Comparison of ENCODE assay signal across 8 cellular contexts in the genomic region with DNA sequence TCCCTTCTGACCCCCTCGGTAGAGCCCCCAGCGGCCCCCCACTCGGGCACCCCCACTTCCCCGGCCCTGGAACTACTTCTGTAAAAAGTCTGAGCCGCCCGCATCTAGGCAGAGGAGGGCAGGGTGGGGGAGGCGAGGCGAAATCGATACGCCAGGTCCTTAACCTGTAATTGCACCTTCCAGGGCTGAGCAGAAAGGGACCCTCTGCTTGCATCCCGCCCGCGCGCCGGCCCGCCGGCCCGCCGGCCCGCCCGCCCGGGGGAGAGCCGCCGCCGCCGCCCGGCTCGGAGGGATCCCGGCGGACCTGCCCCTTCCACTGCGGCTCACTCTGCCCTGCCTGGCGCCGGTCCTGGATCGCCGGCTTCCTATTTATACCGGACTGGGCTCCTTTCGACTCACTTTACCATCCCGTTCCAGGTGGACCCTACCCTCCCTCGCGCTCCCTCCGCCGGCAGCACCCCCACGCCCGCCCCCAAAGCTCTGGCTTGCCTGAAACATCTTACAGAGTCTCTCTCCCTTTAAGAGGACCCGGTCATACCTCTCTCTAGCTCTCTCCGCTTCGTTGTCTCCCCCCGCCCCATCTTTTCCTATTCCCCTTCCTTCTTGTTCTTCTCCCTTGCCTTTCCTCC.
DNase-seq lines count a peak whose midpoint lies in the region; ATAC-seq and TF ChIP-seq lines count a peak whose summit lies in the region.
"Had no signal": no experiment of that assay in that cellular context is flagged by ENCODE, and none has a peak within 500 bp of the region (broad histone marks: within the 10 kb centered on the region; RNA-seq: fewer than 3 reads in every experiment).

No MANE protein-coding gene starts in this region.

- H3K4me1 ChIP-seq in iPS-20b (ENCODE audit: insufficient read depth, low read length), result peaks cover 30% of the 10 kb centered on the region

- H3K4me1 Mint-ChIP-seq in stimulated activated naive CD8-positive, alpha-beta T cell treated with anti-CD3 and anti-CD28 coated beads, Interleukin-15, Interleukin-2, amounts not matched to agents 100 ng/mL and 50 ng/mL, for 24 hours (ENCODE audit: low read depth), result peaks cover 5% of the 10 kb centered on the region

- ATAC-seq in HG03432 (IDR thresholded peaks at IDR 0.05; ENCODE audit: unreplicated experiment) (peak; percentile 30), SK-N-SH treated with all-trans-retinoic acid at 6 μM for 48 hours (peak; percentile 44), HG02938 (IDR thresholded peaks at IDR 0.05; ENCODE audit: unreplicated experiment) (no peak), GM18907 (IDR thresholded peaks at IDR 0.05; ENCODE audit: unreplicated experiment) (no peak)

- no peak overlapping the region for H3K27ac Mint-ChIP-seq in stimulated activated naive CD8-positive, alpha-beta T cell treated with anti-CD3 and anti-CD28 coated beads, Interleukin-15, Interleukin-2, amounts not matched to agents 100 ng/mL and 50 ng/mL, for 24 hours
- H3K27ac Mint-ChIP-seq: activated naive CD8-positive, alpha-beta T cell treated with anti-CD3 and anti-CD28 coated beads, Interleukin-2, amount 10 ng/mL, durations not matched to agents 7 days and 5 days had no signal

- no peaks in the 10 kb centered on the region for H3K9me3 Mint-ChIP-seq in stimulated activated naive CD8-positive, alpha-beta T cell treated with anti-CD3 and anti-CD28 coated beads, Interleukin-15, Interleukin-2, amounts not matched to agents 100 ng/mL and 50 ng/mL, for 24 hours
- H3K9me3 Mint-ChIP-seq: activated naive CD8-positive, alpha-beta T cell treated with anti-CD3 and anti-CD28 coated beads, Interleukin-2, amount 10 ng/mL, durations not matched to agents 7 days and 5 days had no signal

- peak overlapping the region; percentile 55 for H3K4me3 Mint-ChIP-seq in stimulated activated naive CD8-positive, alpha-beta T cell treated with anti-CD3 and anti-CD28 coated beads, Interleukin-15, Interleukin-2, amounts not matched to agents 100 ng/mL and 50 ng/mL, for 24 hours

- H3K9ac ChIP-seq in iPS-20b (ENCODE audit: low read depth, low read length), result no peak overlapping the region

- no peak for DNase-seq in pons (ENCODE audit: low spot score)
- DNase-seq: activated naive CD8-positive, alpha-beta T cell treated with anti-CD3 and anti-CD28 coated beads, Interleukin-2, amount 10 ng/mL, durations not matched to agents 7 days and 5 days had no signal

- H3K4me3 ChIP-seq in iPS-20b (ENCODE audit: low read length), result peak overlapping the region; percentile 90; the same call in 1 of the 2 replicates

- H3K9me3 ChIP-seq in iPS-20b (ENCODE audit: insufficient read depth, low read depth, low read length), result no peaks in the 10 kb centered on the region

- peaks cover 49% of the 10 kb centered on the region for H3K27me3 Mint-ChIP-seq in stimulated activated naive CD8-positive, alpha-beta T cell treated with anti-CD3 and anti-CD28 coated beads, Interleukin-15, Interleukin-2, amounts not matched to agents 100 ng/mL and 50 ng/mL, for 24 hours

- no peaks in the 10 kb centered on the region for H3K36me3 Mint-ChIP-seq in stimulated activated naive CD8-positive, alpha-beta T cell treated with anti-CD3 and anti-CD28 coated beads, Interleukin-15, Interleukin-2, amounts not matched to agents 100 ng/mL and 50 ng/mL, for 24 hours (ENCODE audit: low read depth)
- H3K36me3 Mint-ChIP-seq: activated naive CD8-positive, alpha-beta T cell treated with anti-CD3 and anti-CD28 coated beads, Interleukin-2, amount 10 ng/mL, durations not matched to agents 7 days and 5 days had no signal

- H3K27ac ChIP-seq in iPS-20b (ENCODE audit: low read length), result no peak overlapping the region

- H3K36me3 ChIP-seq in iPS-20b (ENCODE audit: insufficient read depth, low read depth, low read length), result no peaks in the 10 kb centered on the region

- H3K27me3 ChIP-seq in iPS-20b (ENCODE audit: insufficient read depth, low read length), result peaks cover 71% of the 10 kb centered on the region

TF ChIP-seq in SK-N-SH treated with all-trans-retinoic acid at 6 μM for 48 hours, 23 proteins besides CTCF, POLR2A, EP300 and RAD21:
- TF ChIP-seq, protein P1, sequence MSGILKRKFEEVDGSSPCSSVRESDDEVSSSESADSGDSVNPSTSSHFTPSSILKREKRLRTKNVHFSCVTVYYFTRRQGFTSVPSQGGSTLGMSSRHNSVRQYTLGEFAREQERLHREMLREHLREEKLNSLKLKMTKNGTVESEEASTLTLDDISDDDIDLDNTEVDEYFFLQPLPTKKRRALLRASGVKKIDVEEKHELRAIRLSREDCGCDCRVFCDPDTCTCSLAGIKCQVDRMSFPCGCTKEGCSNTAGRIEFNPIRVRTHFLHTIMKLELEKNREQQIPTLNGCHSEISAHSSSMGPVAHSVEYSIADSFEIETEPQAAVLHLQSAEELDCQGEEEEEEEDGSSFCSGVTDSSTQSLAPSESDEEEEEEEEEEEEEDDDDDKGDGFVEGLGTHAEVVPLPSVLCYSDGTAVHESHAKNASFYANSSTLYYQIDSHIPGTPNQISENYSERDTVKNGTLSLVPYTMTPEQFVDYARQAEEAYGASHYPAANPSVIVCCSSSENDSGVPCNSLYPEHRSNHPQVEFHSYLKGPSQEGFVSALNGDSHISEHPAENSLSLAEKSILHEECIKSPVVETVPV (CRISPR knock-in tag; IDR thresholded peaks at IDR 0.05), result no peak
- TF ChIP-seq, protein P2, sequence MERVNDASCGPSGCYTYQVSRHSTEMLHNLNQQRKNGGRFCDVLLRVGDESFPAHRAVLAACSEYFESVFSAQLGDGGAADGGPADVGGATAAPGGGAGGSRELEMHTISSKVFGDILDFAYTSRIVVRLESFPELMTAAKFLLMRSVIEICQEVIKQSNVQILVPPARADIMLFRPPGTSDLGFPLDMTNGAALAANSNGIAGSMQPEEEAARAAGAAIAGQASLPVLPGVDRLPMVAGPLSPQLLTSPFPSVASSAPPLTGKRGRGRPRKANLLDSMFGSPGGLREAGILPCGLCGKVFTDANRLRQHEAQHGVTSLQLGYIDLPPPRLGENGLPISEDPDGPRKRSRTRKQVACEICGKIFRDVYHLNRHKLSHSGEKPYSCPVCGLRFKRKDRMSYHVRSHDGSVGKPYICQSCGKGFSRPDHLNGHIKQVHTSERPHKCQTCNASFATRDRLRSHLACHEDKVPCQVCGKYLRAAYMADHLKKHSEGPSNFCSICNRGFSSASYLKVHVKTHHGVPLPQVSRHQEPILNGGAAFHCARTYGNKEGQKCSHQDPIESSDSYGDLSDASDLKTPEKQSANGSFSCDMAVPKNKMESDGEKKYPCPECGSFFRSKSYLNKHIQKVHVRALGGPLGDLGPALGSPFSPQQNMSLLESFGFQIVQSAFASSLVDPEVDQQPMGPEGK (CRISPR knock-in tag; IDR thresholded peaks at IDR 0.05; ENCODE audit: borderline replicate concordance), result no peak
- TF ChIP-seq RARB (CRISPR knock-in tag; IDR thresholded peaks at IDR 0.05) (no peak), ZNF70 (CRISPR knock-in tag; IDR thresholded peaks at IDR 0.05) (no peak), SNAI2 (CRISPR knock-in tag; IDR thresholded peaks at IDR 0.05) (no peak), ZC3H10 (CRISPR knock-in tag; IDR thresholded peaks at IDR 0.05) (no peak), GLIS3 (CRISPR knock-in tag; IDR thresholded peaks at IDR 0.05) (no peak), ESRRG (CRISPR knock-in tag; IDR thresholded peaks at IDR 0.05) (no peak), ZFP30 (CRISPR knock-in tag; IDR thresholded peaks at IDR 0.05) (no peak)

Comparison
In these comparisons a context has a peak if more than half of its experiments do, and no peak if none do; other contexts are left out.
1. ATAC-seq: peak in HG03432 (single experiment) and SK-N-SH treated with all-trans-retinoic acid at 6 μM for 48 hours (single experiment); none in HG02938 (single experiment) and GM18907 (single experiment).